11 cellular contexts compared by ENCODE assay signal in the genomic region with DNA sequence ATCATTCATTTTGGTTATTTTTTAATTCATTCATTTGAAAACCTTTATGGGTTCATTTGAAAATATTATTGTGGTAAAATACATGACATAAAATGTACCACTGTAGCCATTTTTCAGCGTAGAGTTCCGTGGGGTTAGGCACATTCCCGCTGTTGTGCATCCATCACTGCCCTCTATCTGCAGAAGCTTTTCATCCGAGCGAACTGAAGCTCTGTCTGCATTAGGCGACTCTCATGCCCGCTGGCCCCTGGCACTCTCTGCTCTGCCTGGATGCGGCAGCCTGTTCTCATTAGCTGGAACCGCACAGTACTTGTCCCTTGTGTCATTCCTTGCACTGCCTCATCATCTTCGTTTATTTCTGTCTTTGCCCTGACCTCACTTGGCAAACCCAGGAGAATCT. TPM values are rescaled to one million over a fixed set of nuclear protein-coding genes. Genes with fewer than 3 reads are reported as not detected.
DNase-seq lines count a peak whose midpoint lies in the region; ATAC-seq and TF ChIP-seq lines count a peak whose summit lies in the region.
"Had no signal": no experiment of that assay in that cellular context is flagged by ENCODE, and none has a peak within 500 bp of the region (broad histone marks: within the 10 kb centered on the region; RNA-seq: fewer than 3 reads in every experiment).

No MANE protein-coding gene starts in this region.

- peak; percentile 35 for ATAC-seq in sciatic nerve
- no peak for ATAC-seq in GM21381 (IDR thresholded peaks at IDR 0.05; ENCODE audit: unreplicated experiment)
- no peak for ATAC-seq in GM21528 (IDR thresholded peaks at IDR 0.05; ENCODE audit: low FRiP score, unreplicated experiment)
- ATAC-seq: activated CD4-positive, CD25-positive, alpha-beta regulatory T cell treated with anti-CD3 and anti-CD28 coated beads, Interleukin-2, amount 50 U/mL, for 24 hours had no signal

- H3K36me3 Mint-ChIP-seq in activated naive CD4-positive, alpha-beta T cell treated with anti-CD3 and anti-CD28 coated beads for 36 hours (ENCODE audit: low read depth) = no peaks in the 10 kb centered on the region
- H3K36me3 Mint-ChIP-seq: CD4-positive, CD25-positive, alpha-beta regulatory T cell had no signal

- no peaks in the 10 kb centered on the region for H3K4me1 Mint-ChIP-seq in activated naive CD4-positive, alpha-beta T cell treated with anti-CD3 and anti-CD28 coated beads for 36 hours (ENCODE audit: low read depth)
- H3K4me1 Mint-ChIP-seq: CD4-positive, CD25-positive, alpha-beta regulatory T cell had no signal

- intact Hi-C loops in activated naive CD4-positive, alpha-beta T cell treated with anti-CD3 and anti-CD28 coated beads for 36 hours (cut with micrococcal nuclease) = no loop called here
- intact Hi-C loops in sciatic nerve (cut with DNase I) = no loop called here

- peak; percentile 23 for DNase-seq in activated naive CD4-positive, alpha-beta T cell treated with anti-CD3 and anti-CD28 coated beads for 36 hours
- no peak for DNase-seq in activated naive CD4-positive, alpha-beta T cell treated with anti-CD3 and anti-CD28 coated beads, Interleukin-2, amount 50 U/mL, for 16 hours
- DNase-seq in RPMI7951 (ENCODE audit: low read depth) (peak; percentile 44), fibroblast of the aortic adventitia (ENCODE audit: low read depth) (no peak), sciatic nerve (ENCODE audit: low spot score) (no peak)
- no peak for DNase-seq in activated CD8-positive, alpha-beta memory T cell treated with anti-CD3 and anti-CD28 coated beads for 24 hours
- DNase-seq: CD4-positive, CD25-positive, alpha-beta regulatory T cell; NCI-H1105 treated with DMSO at 0.1 percent for 48 hours had no signal

- no peak overlapping the region for H3K27ac Mint-ChIP-seq in activated naive CD4-positive, alpha-beta T cell treated with anti-CD3 and anti-CD28 coated beads for 36 hours

- TF ChIP-seq CTCF in fibroblast of the aortic adventitia (IDR thresholded peaks at IDR 0.05; ENCODE audit: insufficient read depth, low read length) = peak; percentile 28

- no peaks in the 10 kb centered on the region for H3K9me3 Mint-ChIP-seq in activated naive CD4-positive, alpha-beta T cell treated with anti-CD3 and anti-CD28 coated beads for 36 hours
- H3K9me3 Mint-ChIP-seq: CD4-positive, CD25-positive, alpha-beta regulatory T cell had no signal

- no peaks in the 10 kb centered on the region for H3K27me3 Mint-ChIP-seq in activated naive CD4-positive, alpha-beta T cell treated with anti-CD3 and anti-CD28 coated beads for 36 hours (ENCODE audit: low read depth)
- H3K27me3 Mint-ChIP-seq: CD4-positive, CD25-positive, alpha-beta regulatory T cell had no signal

- no peak overlapping the region for H3K4me3 Mint-ChIP-seq in activated naive CD4-positive, alpha-beta T cell treated with anti-CD3 and anti-CD28 coated beads for 36 hours
- H3K4me3 Mint-ChIP-seq: CD4-positive, CD25-positive, alpha-beta regulatory T cell had no signal

- CTCF ChIA-PET in activated naive CD4-positive, alpha-beta T cell treated with anti-CD3 and anti-CD28 coated beads for 36 hours (lab: Charles Lee) = interaction anchor here (0.6 kb wide), 1 partner anchor 116 kb away, joined by 3 read pairs; no protein-coding TSS in a partner anchor

- no peak overlapping the region for H3K4me3 ChIP-seq in fibroblast of the aortic adventitia (ENCODE audit: low read depth, low read length)

RNA-seq across cellular contexts. Expression of gene CFAP99, which starts 17.5 kb away (rescaled TPM):
- total RNA-seq in activated naive CD4-positive, alpha-beta T cell treated with anti-CD3 and anti-CD28 coated beads for 36 hours = not detected
- total RNA-seq in RPMI7951 (2014; rRNA removed; shearing (Covaris generic)) = 0.96 TPM in 1 of 2 replicates, not detected in the other
- not detected in 2 replicates for total RNA-seq in fibroblast of the aortic adventitia (ENCODE audit: low replicate concordance)
- total RNA-seq in sciatic nerve = not detected

RNA-seq across cellular contexts. Expression of gene ZFYVE28, which starts 17.9 kb away (rescaled TPM):
- 1 to 10 TPM; 5.3 to 6.2 TPM for total RNA-seq in activated naive CD4-positive, alpha-beta T cell treated with anti-CD3 and anti-CD28 coated beads for 36 hours
- 4.2 and 8.0 TPM in 2 replicates for total RNA-seq in RPMI7951 (2014; rRNA removed; shearing (Covaris generic))
- total RNA-seq in fibroblast of the aortic adventitia (ENCODE audit: low replicate concordance) (7.7 and 14.0 TPM in 2 replicates), sciatic nerve (23.2 TPM)

RNA-seq across cellular contexts. Expression of gene RNF4, which starts 32.6 kb away (rescaled TPM):
- 10 to 100 TPM; 69.2 to 73.1 TPM for total RNA-seq in activated naive CD4-positive, alpha-beta T cell treated with anti-CD3 and anti-CD28 coated beads for 36 hours
- 42.4 and 58.2 TPM in 2 replicates for total RNA-seq in RPMI7951 (2014; rRNA removed; shearing (Covaris generic))
- total RNA-seq in fibroblast of the aortic adventitia (ENCODE audit: low replicate concordance) (75.6 and 311 TPM in 2 replicates), sciatic nerve (44.5 TPM)

Comparison
In these comparisons a context has a peak if more than half of its experiments do, and no peak if none do; other contexts are left out.
1. DNase-seq: peak in activated naive CD4-positive, alpha-beta T cell treated with anti-CD3 and anti-CD28 coated beads for 36 hours (single experiment) and RPMI7951 (single experiment); none in activated naive CD4-positive, alpha-beta T cell treated with anti-CD3 and anti-CD28 coated beads, Interleukin-2, amount 50 U/mL, for 16 hours (single experiment), fibroblast of the aortic adventitia (single experiment), sciatic nerve (single experiment) and activated CD8-positive, alpha-beta memory T cell treated with anti-CD3 and anti-CD28 coated beads for 24 hours (single experiment).